In the genomic region with DNA sequence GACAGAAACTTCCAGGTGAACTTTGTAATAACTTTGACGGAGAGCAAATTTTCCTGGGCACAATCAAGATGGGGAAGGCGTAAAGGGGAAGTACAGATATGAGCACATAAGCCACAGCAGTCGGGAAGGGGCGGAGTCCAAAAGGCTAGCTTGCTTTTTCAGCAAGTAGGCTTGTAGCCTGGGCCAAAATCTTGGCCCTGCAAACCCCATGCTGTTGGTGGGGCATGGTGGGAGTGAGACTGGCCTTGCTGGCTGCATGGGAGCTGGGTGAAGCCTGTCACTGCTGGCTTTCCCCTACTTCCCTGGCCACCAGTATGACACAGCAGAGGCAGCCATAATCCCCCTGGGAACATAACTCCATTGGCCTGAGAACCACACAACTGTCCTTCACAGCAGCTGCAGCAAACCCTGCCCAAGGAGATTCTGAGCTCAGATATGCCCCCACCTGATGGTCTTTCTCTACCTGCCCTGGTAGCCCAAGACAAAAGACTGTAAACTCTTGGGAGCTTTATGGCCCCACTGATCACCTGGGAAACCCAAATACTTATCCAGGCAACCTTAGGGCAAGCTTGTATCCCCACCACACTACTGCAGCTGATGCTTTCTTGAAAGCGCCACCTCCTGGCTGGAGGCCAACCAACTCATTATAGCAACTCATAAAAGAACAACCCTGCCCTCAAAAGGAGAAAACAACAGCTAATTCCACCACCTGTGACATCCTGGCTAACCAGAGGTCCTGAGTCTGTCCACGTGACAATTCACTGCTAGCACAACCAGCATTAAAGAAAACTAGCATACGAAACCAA, we compare ENCODE assay signal across 8 cellular contexts. TPM values are rescaled to one million over a fixed set of nuclear protein-coding genes. Genes with fewer than 3 reads are reported as not detected.
A peak's percentile ranks its signal among the peaks of the same experiment; 100 is the strongest.
DNase-seq lines count a peak whose midpoint lies in the region; ATAC-seq, FAIRE-seq and TF ChIP-seq lines count a peak whose summit lies in the region.

No MANE protein-coding gene starts in this region.

- SMC1A ChIA-PET in GM12878 (lab: Charles Lee; ENCODE audit: uncharacterized antibody, unreplicated experiment) = interaction anchor here (0.8 to 3.7 kb wide), 15 partner anchors 9 to 478 kb away, joined by 3 to 25 read pairs (median 4); a partner anchor contains a TSS

- no peaks in the 10 kb centered on the region for H4K20me1 ChIP-seq in GM12878 (ENCODE audit: control insufficient read depth, insufficient read depth)

- ATAC-seq in activated naive CD4-positive, alpha-beta T cell treated with anti-CD3 and anti-CD28 coated beads, Interleukin-2, amount 50 U/mL, for 72 hours = peak; percentile 13 to 43
- peak; percentile 96 for ATAC-seq in GM12878
- ATAC-seq in sciatic nerve = peak; percentile 84

- TF ChIP-seq POLR2A in GM12878 (IDR thresholded peaks at IDR 0.05; ENCODE audit: low read depth, low read length) = no peak

- in situ Hi-C loops in GM12878 (cut with MboI) = no loop called here

- H3K9me3 Mint-ChIP-seq in activated naive CD4-positive, alpha-beta T cell treated with anti-CD3 and anti-CD28 coated beads, Interleukin-2, amount 50 U/mL, for 72 hours = peaks cover 0 to 5% of the 10 kb centered on the region in 2 donors

- peaks cover 6% of the 10 kb centered on the region for H3K9me3 ChIP-seq in GM12878 (replicated peaks; ENCODE audit: control insufficient read depth, insufficient read depth, low read length)

- TF ChIP-seq CTCF in HL-60 (IDR thresholded peaks at IDR 0.05; ENCODE audit: insufficient read depth, low read length) (peak; percentile 5), GM12878 (IDR thresholded peaks at IDR 0.05 in 2 of 3, conservative IDR thresholded peaks at IDR 0.05 in 1 of 3; ENCODE audit: control insufficient read depth in 2 of 3, extremely low read depth in 1 of 3, insufficient read depth in 1 of 3, low read depth in 3 of 3, low read length in 3 of 3) (peak; percentile 10 to 21 (median 19); a peak in 3 of 6 replicates)

- peaks cover 14% of the 10 kb centered on the region for H3K4me1 ChIP-seq in GM12878 (ENCODE audit: control insufficient read depth, insufficient read depth, low read length)

- TF ChIP-seq RAD21 in GM12878 (IDR thresholded peaks at IDR 0.05; ENCODE audit: insufficient read depth, low read depth, low read length) = no peak

- 0 out of 2 replicates have a peak overlapping the region, but pooled peaks have one; percentile 21 for H3K9ac ChIP-seq in GM12878 (ENCODE audit: control insufficient read depth, insufficient read depth, low read length)

- peaks cover 18 to 61% of the 10 kb centered on the region in 2 donors for H3K36me3 Mint-ChIP-seq in activated naive CD4-positive, alpha-beta T cell treated with anti-CD3 and anti-CD28 coated beads, Interleukin-2, amount 50 U/mL, for 72 hours

- CTCF ChIA-PET in GM12878 (lab: Yijun Ruan, JAX) = interaction anchor here (0.7 to 3.3 kb wide), 23 partner anchors 9 to 449 kb away, joined by 3 to 27 read pairs (median 4); a partner anchor contains a TSS

- POLR2A ChIA-PET in GM12878 (lab: Charles Lee) = interaction anchor here (0.6 to 1.6 kb wide), 8 partner anchors 14 to 479 kb away, joined by 3 to 7 read pairs (median 3); a partner anchor contains a TSS

- RAD21 ChIA-PET in GM12878 (lab: Charles Lee; ENCODE audit: unreplicated experiment) = interaction anchor here (1.0 to 1.6 kb wide), 9 partner anchors 13 to 276 kb away, joined by 3 to 8 read pairs (median 3); a partner anchor contains a TSS

- no peaks in the 10 kb centered on the region for H3K27me3 ChIP-seq in HL-60 (ENCODE audit: insufficient read depth, poor library complexity, severe bottlenecking)
- H3K27me3 ChIP-seq in GM12878 (replicated peaks in 1 of 2; ENCODE audit: control insufficient read depth in 2 of 2, insufficient read depth in 2 of 2, low read length in 1 of 2) = no peaks in the 10 kb centered on the region

- peak overlapping the region in 1 of 2 donors; percentile 90 for H3K27ac Mint-ChIP-seq in activated naive CD4-positive, alpha-beta T cell treated with anti-CD3 and anti-CD28 coated beads, Interleukin-2, amount 50 U/mL, for 72 hours

- H3K79me2 ChIP-seq in GM12878 (ENCODE audit: control insufficient read depth, insufficient read depth, low read length) = peaks cover 27% of the 10 kb centered on the region

- BruUV-seq in GM12878 (replicated peaks; lab: Mats Ljungman, UMichigan) = no TSS peak

- intact Hi-C loops in GM12878 (cut with micrococcal nuclease; ENCODE audit: unreplicated experiment) (loop anchor here (1.0 kb wide), 1 partner anchor 46 kb away; no protein-coding TSS in a partner anchor), sciatic nerve (cut with DNase I) (no loop called here)

- peaks cover 1 to 19% of the 10 kb centered on the region in 2 experiments for H3K36me3 ChIP-seq in GM12878 (ENCODE audit: control insufficient read depth in 2 of 2, insufficient read depth in 2 of 2, low read length in 1 of 2)

- FAIRE-seq in GM12878 (lab: Jason Lieb, UNC) = peak; percentile 84

- peak overlapping the region; percentile 43 for H3K4me2 ChIP-seq in GM12878 (ENCODE audit: control insufficient read depth, insufficient read depth)

- H3K27ac ChIP-seq in HL-60 (replicated peaks) = peak overlapping the region; percentile 76
- H3K27ac ChIP-seq in GM12878 (ENCODE audit: control insufficient read depth, insufficient read depth) = peak overlapping the region; percentile 67

- H3K4me3 ChIP-seq in HL-60 (replicated peaks; ENCODE audit: insufficient read depth, low read length) (peak overlapping the region; percentile 25; the same call in 1 of the 2 replicates), GM12878 (no peak overlapping the region)

- WGBS in GM12878 (ENCODE audit: insufficient coverage, insufficient replicate concordance, low lambda C conversion rate, missing lambda C conversion rate) = 22% methylated on average over 7 of the region's 7 CpGs

- DNase-seq in activated naive CD4-positive, alpha-beta T cell treated with anti-CD3 and anti-CD28 coated beads, Interleukin-2, amount 50 U/mL, for 72 hours (ENCODE audit: low spot score in 2 of 2) = no peak
- DNase-seq in activated naive CD4-positive, alpha-beta T cell treated with Interleukin-2 at 50 U/mL for 16 hours = no peak
- peak; percentile 59 to 96 for DNase-seq in HL-60 (ENCODE audit: low read depth in 1 of 2, low spot score in 1 of 2)
- DNase-seq in GM12878 (ENCODE audit: low read depth, low spot score) = peak; percentile 53
- DNase-seq in sciatic nerve (ENCODE audit: low spot score) = peak; percentile 71
- no peak for DNase-seq in NCI-H748 treated with DMSO at 0.1 percent for 48 hours (lab: John Stamatoyannopoulos, UW)
- DNase-seq in cerebellar cortex (ENCODE audit: low spot score) = no peak
- no peak for DNase-seq in NCI-H1436 treated with DMSO at 0.1 percent for 48 hours (lab: John Stamatoyannopoulos, UW)

- H2AFZ ChIP-seq in GM12878 (ENCODE audit: control insufficient read depth, low read depth, low read length) = peak overlapping the region; percentile 26

- TF ChIP-seq EP300 in GM12878 (IDR thresholded peaks at IDR 0.05; ENCODE audit: borderline replicate concordance in 1 of 2, control insufficient read depth in 1 of 2, low read depth in 2 of 2, low read length in 2 of 2) = no peak

RNA-seq across cellular contexts. Expression of a gene that starts 24.0 kb away (rescaled TPM):
- 10 to 100 TPM; 44.0 to 56.4 TPM for total RNA-seq in activated naive CD4-positive, alpha-beta T cell treated with anti-CD3 and anti-CD28 coated beads, Interleukin-2, amount 50 U/mL, for 72 hours
- 76.3 and 86.3 TPM in 2 replicates for total RNA-seq in GM12878 (2013; cell fraction: nucleolus; rRNA removed)
- total RNA-seq in GM12878 (2014; rRNA removed) (17.9 and 24.1 TPM in 2 replicates), GM12878 (2014; rRNA removed; fragmentation: Illumina TruSeq; extraction: Trizol) (20.9 and 21.3 TPM in 2 replicates), GM12878 (2021) (26.6 and 27.8 TPM in 2 replicates), sciatic nerve (69.4 TPM)
- polyA plus RNA-seq in GM12878 (2011; ENCODE audit: low read depth) = 17.1 TPM
- polyA plus RNA-seq in GM12878 (2011; rRNA removed) (26.2 and 30.7 TPM in 2 replicates), GM12878 (2014; fragmentation: Illumina TruSeq; extraction: Trizol) (25.1 and 29.5 TPM in 2 replicates), GM12878 (2014; fragmentation: Nextera tagmentation; extraction: Ambion mirVana) (1 to 10 TPM; 7.6 to 8.5 TPM), GM12878 (2014; rRNA removed) (14.0 and 17.5 TPM in 2 replicates), GM12878 (2016; fragmentation: Nextera tagmentation; extraction: Ambion mirVana) (10 to 100 TPM; 16.6 to 18.1 TPM)
- 21.7 and 23.9 TPM in 2 replicates for polyA plus RNA-seq in GM12878 (2011; cell fraction: cytosol; rRNA removed)
- polyA plus RNA-seq in GM12878 (2011; cell fraction: nucleus; rRNA removed) = 31.0 and 37.4 TPM in 2 replicates
- polyA plus RNA-seq in GM12878 (2012) = 14.7 and 16.7 TPM in 2 replicates
- 33.7 and 34.8 TPM in 2 replicates for polyA minus RNA-seq in GM12878 (2011; rRNA and poly(A)+ RNA removed)
- 10.0 and 14.1 TPM in 2 replicates for polyA minus RNA-seq in GM12878 (2011; cell fraction: cytosol; rRNA and poly(A)+ RNA removed)
- 26.1 and 42.6 TPM in 2 replicates for polyA minus RNA-seq in GM12878 (2011; cell fraction: nucleus; rRNA and poly(A)+ RNA removed)

RNA-seq across cellular contexts. Expression of a gene that starts 33.9 kb away (rescaled TPM):
- 100 to 1,000 TPM in 1 of 2 donors, 10 to 100 TPM in 1; 62.0 to 104 TPM for total RNA-seq in activated naive CD4-positive, alpha-beta T cell treated with anti-CD3 and anti-CD28 coated beads, Interleukin-2, amount 50 U/mL, for 72 hours
- total RNA-seq in GM12878 (2013; cell fraction: nucleolus; rRNA removed) = 66.8 and 67.0 TPM in 2 replicates
- 34.1 and 36.6 TPM in 2 replicates for total RNA-seq in GM12878 (2014; rRNA removed)
- 34.1 and 34.6 TPM in 2 replicates for total RNA-seq in GM12878 (2014; rRNA removed; fragmentation: Illumina TruSeq; extraction: Trizol)
- total RNA-seq in GM12878 (2021) = 43.8 and 45.7 TPM in 2 replicates
- 38.4 TPM for polyA plus RNA-seq in GM12878 (2011; ENCODE audit: low read depth)
- 58.1 and 65.6 TPM in 2 replicates for polyA plus RNA-seq in GM12878 (2011; rRNA removed)
- polyA plus RNA-seq in GM12878 (2011; cell fraction: cytosol; rRNA removed) = 39.2 and 44.6 TPM in 2 replicates
- polyA plus RNA-seq in GM12878 (2011; cell fraction: nucleus; rRNA removed) = 74.1 and 79.5 TPM in 2 replicates
- polyA plus RNA-seq in GM12878 (2012) = 41.8 and 42.5 TPM in 2 replicates
- polyA plus RNA-seq in GM12878 (2014; fragmentation: Illumina TruSeq; extraction: Trizol) = 66.4 and 78.0 TPM in 2 replicates
- polyA plus RNA-seq in GM12878 (2014; fragmentation: Nextera tagmentation; extraction: Ambion mirVana) = 10 to 100 TPM; 26.3 to 40.3 TPM
- 37.5 and 38.4 TPM in 2 replicates for polyA plus RNA-seq in GM12878 (2014; rRNA removed)
- 10 to 100 TPM; 54.6 to 57.8 TPM for polyA plus RNA-seq in GM12878 (2016; fragmentation: Nextera tagmentation; extraction: Ambion mirVana)
- 28.1 and 49.2 TPM in 2 replicates for polyA minus RNA-seq in GM12878 (2011; rRNA and poly(A)+ RNA removed)
- 16.0 and 20.4 TPM in 2 replicates for polyA minus RNA-seq in GM12878 (2011; cell fraction: cytosol; rRNA and poly(A)+ RNA removed)
- 34.7 and 45.0 TPM in 2 replicates for polyA minus RNA-seq in GM12878 (2011; cell fraction: nucleus; rRNA and poly(A)+ RNA removed)
- 49.0 TPM for total RNA-seq in sciatic nerve

RNA-seq across cellular contexts. Expression of a gene that starts 43.8 kb away (rescaled TPM):
- 10 to 100 TPM; 27.1 to 33.0 TPM for total RNA-seq in activated naive CD4-positive, alpha-beta T cell treated with anti-CD3 and anti-CD28 coated beads, Interleukin-2, amount 50 U/mL, for 72 hours
- total RNA-seq in GM12878 (2013; cell fraction: nucleolus; rRNA removed) = 2.9 and 3.0 TPM in 2 replicates
- 9.9 and 11.8 TPM in 2 replicates for total RNA-seq in GM12878 (2014; rRNA removed)
- total RNA-seq in GM12878 (2014; rRNA removed; fragmentation: Illumina TruSeq; extraction: Trizol) = 7.3 and 7.7 TPM in 2 replicates
- total RNA-seq in GM12878 (2021) = 6.9 and 8.4 TPM in 2 replicates
- polyA plus RNA-seq in GM12878 (2011; ENCODE audit: low read depth) = 19.7 TPM
- 1.0 TPM in 2 replicates for polyA plus RNA-seq in GM12878 (2011; rRNA removed)
- polyA plus RNA-seq in GM12878 (2011; cell fraction: cytosol; rRNA removed) = 1.3 and 1.8 TPM in 2 replicates
- polyA plus RNA-seq in GM12878 (2011; cell fraction: nucleus; rRNA removed) = 0.46 and 0.53 TPM in 2 replicates
- polyA plus RNA-seq in GM12878 (2012) = 13.1 and 21.5 TPM in 2 replicates
- 6.9 and 10.7 TPM in 2 replicates for polyA plus RNA-seq in GM12878 (2014; fragmentation: Illumina TruSeq; extraction: Trizol)
- polyA plus RNA-seq in GM12878 (2014; fragmentation: Nextera tagmentation; extraction: Ambion mirVana) = 1 to 10 TPM; 1.4 to 5.2 TPM
- 7.7 and 8.7 TPM in 2 replicates for polyA plus RNA-seq in GM12878 (2014; rRNA removed)
- 10 to 100 TPM; 11.1 to 14.3 TPM for polyA plus RNA-seq in GM12878 (2016; fragmentation: Nextera tagmentation; extraction: Ambion mirVana)
- 0.21 and 0.44 TPM in 2 replicates for polyA minus RNA-seq in GM12878 (2011; rRNA and poly(A)+ RNA removed)
- polyA minus RNA-seq in GM12878 (2011; cell fraction: cytosol; rRNA and poly(A)+ RNA removed) = not detected in 2 replicates
- 0.24 and 0.29 TPM in 2 replicates for polyA minus RNA-seq in GM12878 (2011; cell fraction: nucleus; rRNA and poly(A)+ RNA removed)
- 20.4 TPM for total RNA-seq in sciatic nerve

Comparison
In these comparisons a context has a peak if more than half of its experiments do, and no peak if none do; other contexts are left out.
1. ATAC-seq: peak in every context shown above with its lines; median percentile 96 in GM12878; 84 in sciatic nerve; 28 in activated naive CD4-positive, alpha-beta T cell treated with anti-CD3 and anti-CD28 coated beads, Interleukin-2, amount 50 U/mL, for 72 hours.
2. DNase-seq: peak in HL-60 (2 of 2), GM12878 (single experiment) and sciatic nerve (single experiment); none in activated naive CD4-positive, alpha-beta T cell treated with anti-CD3 and anti-CD28 coated beads, Interleukin-2, amount 50 U/mL, for 72 hours (0 of 2), activated naive CD4-positive, alpha-beta T cell treated with Interleukin-2 at 50 U/mL for 16 hours (single experiment), NCI-H748 treated with DMSO at 0.1 percent for 48 hours (single experiment), cerebellar cortex (single experiment) and NCI-H1436 treated with DMSO at 0.1 percent for 48 hours (single experiment).